Comparison of ENCODE assay signal across 14 cellular contexts in genomic region chr15:41777421-41777973, GRCh38. TPM values are rescaled to one million over a fixed set of nuclear protein-coding genes. Genes with fewer than 3 reads are reported as not detected.
A peak's percentile ranks its signal among the peaks of the same experiment; 100 is the strongest.
DNase-seq lines count a peak whose midpoint lies in the region; ATAC-seq and TF ChIP-seq lines count a peak whose summit lies in the region.
"Had no signal": no experiment of that assay in that cellular context is flagged by ENCODE, and none has a peak within 500 bp of the region (broad histone marks: within the 10 kb centered on the region; RNA-seq: fewer than 3 reads in every experiment).

No MANE protein-coding gene starts in this region.

- no peak for TF ChIP-seq POLR2A in gastroesophageal sphincter (IDR thresholded peaks at IDR 0.05)
- TF ChIP-seq POLR2A in tibial nerve (IDR thresholded peaks at IDR 0.05): no peak

- CTCF ChIA-PET in activated CD4-positive, alpha-beta T cell treated with anti-CD3 and anti-CD28 coated beads, Interleukin-2, amount 10 ng/mL, durations not matched to agents 7 days and 5 days (lab: Charles Lee): interaction anchor here (0.6 to 10.9 kb wide), 7 partner anchors 19 to 279 kb away, joined by 3 to 166 read pairs (median 3); no protein-coding TSS in a partner anchor

- TF ChIP-seq CTCF in HFF-Myc (IDR thresholded peaks at IDR 0.05; ENCODE audit: low read depth, low read length, missing control alignments): no peak
- no peak for TF ChIP-seq CTCF in astrocyte of the spinal cord (IDR thresholded peaks at IDR 0.05; ENCODE audit: low read depth, low read length)
- no peak for TF ChIP-seq CTCF in gastroesophageal sphincter (IDR thresholded peaks at IDR 0.05)
- TF ChIP-seq CTCF in tibial nerve (IDR thresholded peaks at IDR 0.05): no peak

- H3K9me3 Mint-ChIP-seq in activated CD4-positive, alpha-beta T cell treated with anti-CD3 and anti-CD28 coated beads, Interleukin-2, amount 10 ng/mL, durations not matched to agents 7 days and 5 days: no peaks in the 10 kb centered on the region
- H3K9me3 Mint-ChIP-seq: T-helper 1 cell treated with Interleukin-12 subunit alpha and Interleukin-12 subunit beta and Interleukin-4 antibody, amounts not matched to agents 30 μg/mL and 1 μg/mL, for 36 hours had no signal

- H2AFZ ChIP-seq in ACC112 (ENCODE audit: low read length, unreplicated experiment): no peak overlapping the region

- in situ Hi-C loops in astrocyte of the spinal cord (cut with HindIII; ENCODE audit: low sequenced_read_pairs): no loop called here

- TF ChIP-seq EP300 in gastroesophageal sphincter (IDR thresholded peaks at IDR 0.05) (no peak), tibial nerve (IDR thresholded peaks at IDR 0.05) (no peak)

- DNase-seq in HFF-Myc (ENCODE audit: extremely low read depth, low read depth): no peak
- peak; percentile 42 for DNase-seq in astrocyte of the spinal cord (ENCODE audit: low read depth, low spot score)
- DNase-seq in activated CD4-positive, alpha-beta T cell treated with anti-CD3 and anti-CD28 coated beads, Interleukin-2, amount 10 ng/mL, durations not matched to agents 7 days and 5 days: no peak
- DNase-seq in tibial nerve (ENCODE audit: low spot score in 2 of 2): no peak
- DNase-seq: activated CD4-positive, alpha-beta T cell treated with anti-CD3 and anti-CD28 coated beads for 4 hours; activated T-cell treated with anti-CD3 and anti-CD28 coated beads for 4 hours; adrenal gland; NCI-H1436 had no signal

- no peaks in the 10 kb centered on the region for H3K9me3 ChIP-seq in gastroesophageal sphincter
- H3K9me3 ChIP-seq in tibial nerve: no peaks in the 10 kb centered on the region
- H3K9me3 ChIP-seq: adrenal gland had no signal

- POLR2A ChIA-PET in activated CD4-positive, alpha-beta T cell treated with anti-CD3 and anti-CD28 coated beads, Interleukin-2, amount 10 ng/mL, durations not matched to agents 7 days and 5 days (lab: Charles Lee): interaction anchor here (0.7 kb wide), 1 partner anchor 115 kb away, joined by 4 read pairs; no protein-coding TSS in a partner anchor

- H3K27ac Mint-ChIP-seq in activated CD4-positive, alpha-beta T cell treated with anti-CD3 and anti-CD28 coated beads, Interleukin-2, amount 10 ng/mL, durations not matched to agents 7 days and 5 days: no peak overlapping the region
- H3K27ac Mint-ChIP-seq: T-helper 1 cell treated with Interleukin-12 subunit alpha and Interleukin-12 subunit beta and Interleukin-4 antibody, amounts not matched to agents 30 μg/mL and 1 μg/mL, for 36 hours had no signal

- H3K4me1 Mint-ChIP-seq in activated CD4-positive, alpha-beta T cell treated with anti-CD3 and anti-CD28 coated beads, Interleukin-2, amount 10 ng/mL, durations not matched to agents 7 days and 5 days: peaks cover 82% of the 10 kb centered on the region

- H3K79me2 ChIP-seq in ACC112 (ENCODE audit: control insufficient read depth, insufficient read depth, low read length, unreplicated experiment): peaks cover 58% of the 10 kb centered on the region

- H3K4me3 Mint-ChIP-seq in activated CD4-positive, alpha-beta T cell treated with anti-CD3 and anti-CD28 coated beads, Interleukin-2, amount 10 ng/mL, durations not matched to agents 7 days and 5 days: no peak overlapping the region
- H3K4me3 Mint-ChIP-seq: T-helper 1 cell treated with Interleukin-12 subunit alpha and Interleukin-12 subunit beta and Interleukin-4 antibody, amounts not matched to agents 30 μg/mL and 1 μg/mL, for 36 hours had no signal

- peak overlapping the region; percentile 57 for H3K4me3 ChIP-seq in ACC112 (ENCODE audit: low read depth, low read length)
- peak overlapping the region; percentile 56 for H3K4me3 ChIP-seq in HFF-Myc (replicated peaks; ENCODE audit: low read depth, low read length)
- H3K4me3 ChIP-seq in astrocyte of the spinal cord (ENCODE audit: low read depth, low read length): no peak overlapping the region
- no peak overlapping the region for H3K4me3 ChIP-seq in gastroesophageal sphincter
- peak overlapping the region in 1 of 4 donors; percentile 1 for H3K4me3 ChIP-seq in tibial nerve
- H3K4me3 ChIP-seq: adrenal gland had no signal

- ATAC-seq in gastroesophageal sphincter: no peak
- ATAC-seq in HG03469 (IDR thresholded peaks at IDR 0.05; ENCODE audit: unreplicated experiment): no peak
- ATAC-seq in GM19035 (IDR thresholded peaks at IDR 0.05; ENCODE audit: unreplicated experiment): no peak

- 60 to 71% methylated on average over 1 of the region's 1 CpG for WGBS in gastroesophageal sphincter (ENCODE audit: low coverage in 1 of 2), 2 donors
- 75 to 80% methylated on average over 1 of the region's 1 CpG for WGBS in tibial nerve, 2 donors

- H3K36me3 Mint-ChIP-seq in activated CD4-positive, alpha-beta T cell treated with anti-CD3 and anti-CD28 coated beads, Interleukin-2, amount 10 ng/mL, durations not matched to agents 7 days and 5 days (ENCODE audit: low read depth): peaks cover 17% of the 10 kb centered on the region

- H3K27ac ChIP-seq in ACC112 (ENCODE audit: low read depth, low read length) (peak overlapping the region; percentile 52), gastroesophageal sphincter (peak overlapping the region in 3 of 4 donors; percentile 39 to 75 (median 72)), tibial nerve (peak overlapping the region in 2 of 4 donors; percentile 29 to 51)

- H3K27me3 Mint-ChIP-seq in activated CD4-positive, alpha-beta T cell treated with anti-CD3 and anti-CD28 coated beads, Interleukin-2, amount 10 ng/mL, durations not matched to agents 7 days and 5 days: no peaks in the 10 kb centered on the region
- H3K27me3 Mint-ChIP-seq: progenitor cell of endocrine pancreas had no signal

- H3K36me3 ChIP-seq in ACC112 (ENCODE audit: insufficient read depth, low read length): no peaks in the 10 kb centered on the region
- no peaks in the 10 kb centered on the region for H3K36me3 ChIP-seq in gastroesophageal sphincter
- no peaks in the 10 kb centered on the region for H3K36me3 ChIP-seq in tibial nerve
- H3K36me3 ChIP-seq: adrenal gland had no signal

- H3K4me1 ChIP-seq in ACC112 (ENCODE audit: control insufficient read depth, insufficient read depth, low read length, unreplicated experiment) (peaks cover 66% of the 10 kb centered on the region), gastroesophageal sphincter (peaks cover 17 to 85% (median 34%) of the 10 kb centered on the region in 3 donors), tibial nerve (peaks cover 0 to 59% (median 24%) of the 10 kb centered on the region in 4 donors)

- no peaks in the 10 kb centered on the region for H3K27me3 ChIP-seq in ACC112 (ENCODE audit: insufficient read depth, low read length)
- H3K27me3 ChIP-seq in gastroesophageal sphincter: no peaks in the 10 kb centered on the region
- no peaks in the 10 kb centered on the region for H3K27me3 ChIP-seq in tibial nerve
- H3K27me3 ChIP-seq: adrenal gland had no signal

RNA-seq across cellular contexts. Expression of gene MAPKBP1, which starts 3.2 kb away (rescaled TPM):
- total RNA-seq in gastroesophageal sphincter (10 to 100 TPM; 25.1 to 48.9 (median 30.6) TPM), tibial nerve (10 to 100 TPM; 22.1 to 54.6 (median 36.6) TPM)
- 10 to 100 TPM; 29.8 to 31.2 TPM for total RNA-seq in activated CD4-positive, alpha-beta T cell treated with anti-CD3 and anti-CD28 coated beads, Interleukin-2, amount 10 ng/mL, durations not matched to agents 7 days and 5 days

RNA-seq across cellular contexts. Expression of gene JMJD7, which starts 50.4 kb away (rescaled TPM):
- total RNA-seq in gastroesophageal sphincter: 10 to 100 TPM in 1 of 4 donors, 1 to 10 TPM in 3; 6.1 to 12.8 (median 9.3) TPM
- 10 to 100 TPM; 23.9 to 28.4 TPM for total RNA-seq in activated CD4-positive, alpha-beta T cell treated with anti-CD3 and anti-CD28 coated beads, Interleukin-2, amount 10 ng/mL, durations not matched to agents 7 days and 5 days
- total RNA-seq in tibial nerve: 10 to 100 TPM in 3 of 4 donors, 1 to 10 TPM in 1; 9.0 to 16.8 (median 12.0) TPM

Comparison
In these comparisons a context has a peak if more than half of its experiments do, and no peak if none do; other contexts are left out.
1. H3K4me3 ChIP-seq: peak in ACC112 (single experiment) and HFF-Myc (single experiment); none in astrocyte of the spinal cord (single experiment) and gastroesophageal sphincter (0 of 2).